In genomic region chr4:139017861-139018260, GRCh38 we compare ENCODE assay signal across 9 cellular contexts. TPM values are rescaled to one million over a fixed set of nuclear protein-coding genes. Genes with fewer than 3 reads are reported as not detected.
DNase-seq lines count a peak whose midpoint lies in the region; TF ChIP-seq lines count a peak whose summit lies in the region.
"Had no signal": no experiment of that assay in that cellular context is flagged by ENCODE, and none has a peak within 500 bp of the region (broad histone marks: within the 10 kb centered on the region; RNA-seq: fewer than 3 reads in every experiment).

No MANE protein-coding gene starts in this region.

- H3K4me2 ChIP-seq in neural cell (ENCODE audit: low read length) = peak overlapping the region; percentile 33

- no peak overlapping the region for H3K27ac ChIP-seq in brain microvascular endothelial cell
- H3K27ac ChIP-seq in neural cell (ENCODE audit: low read length) = no peak overlapping the region

- H3K9ac ChIP-seq in neural cell (ENCODE audit: low read length) = no peak overlapping the region

- no peak overlapping the region for H2AFZ ChIP-seq in neural cell (ENCODE audit: low read depth, low read length)

- H3K36me3 ChIP-seq in brain microvascular endothelial cell (replicated peaks) = peaks cover 8% of the 10 kb centered on the region
- no peaks in the 10 kb centered on the region for H3K36me3 ChIP-seq in neural cell (ENCODE audit: insufficient read depth, low read length)

- H3K4me3 ChIP-seq in brain microvascular endothelial cell (ENCODE audit: low read depth, low read length) = peak overlapping the region; percentile 29
- H3K4me3 ChIP-seq in neural cell (ENCODE audit: low read length) = peak overlapping the region; percentile 44

- H3K79me2 ChIP-seq in neural cell (replicated peaks; ENCODE audit: insufficient read depth, low read length) = peaks cover 17% of the 10 kb centered on the region

- peaks cover 7% of the 10 kb centered on the region for H3F3A ChIP-seq in neural cell (ENCODE audit: insufficient read depth, low read length, poor library complexity, severe bottlenecking)

- H3K27me3 ChIP-seq in brain microvascular endothelial cell (replicated peaks) (no peaks in the 10 kb centered on the region), neural cell (ENCODE audit: insufficient read depth, low read depth, low read length) (no peaks in the 10 kb centered on the region)

- TF ChIP-seq EP300 in neural cell (conservative IDR thresholded peaks at IDR 0.05; ENCODE audit: poor library complexity, severe bottlenecking) = no peak

- H3K9me2 ChIP-seq in neural cell (ENCODE audit: insufficient read depth, low read length) = no peaks in the 10 kb centered on the region

- no peaks in the 10 kb centered on the region for H4K20me1 ChIP-seq in neural cell (ENCODE audit: insufficient read depth)

- TF ChIP-seq RAD21 in neural cell (conservative IDR thresholded peaks at IDR 0.05) = no peak

- TF ChIP-seq CTCF in brain microvascular endothelial cell (IDR thresholded peaks at IDR 0.05; ENCODE audit: low read depth, low read length, missing control alignments) (no peak), neural cell (IDR thresholded peaks at IDR 0.05; ENCODE audit: poor library complexity, severe bottlenecking) (no peak), GM10248 (IDR thresholded peaks at IDR 0.05; ENCODE audit: control extremely low read depth, extremely low read depth, low read depth, missing control alignments) (no peak)

- CTCF ChIA-PET in GM10248 (lab: Yijun Ruan, JAX) = interaction anchor here (9.3 kb wide), 1 partner anchor 12 kb away, joined by 143 read pairs; no protein-coding TSS in a partner anchor

- POLR2A ChIA-PET in GM10248 (lab: Yijun Ruan, JAX) = interaction anchor here (0.8 to 1.1 kb wide), 3 partner anchors 10 to 267 kb away, joined by 3 to 6 read pairs (median 3); no protein-coding TSS in a partner anchor

- in situ Hi-C loops in brain microvascular endothelial cell (cut with HindIII; ENCODE audit: low pct_ligation_motif_present, low sequenced_read_pairs) = no loop called here

- H3K9me3 ChIP-seq in neural cell (ENCODE audit: low read length) = no peaks in the 10 kb centered on the region

- peak; percentile 35 for DNase-seq in GF-D8 (lab: John Stamatoyannopoulos, UW)
- DNase-seq in M059J (ENCODE audit: low read depth) = peak; percentile 25
- DNase-seq in brain microvascular endothelial cell = no peak
- DNase-seq in AG08396 (ENCODE audit: low spot score) = no peak
- no peak for DNase-seq in GM10248 (ENCODE audit: extremely low spot score)
- no peak for DNase-seq in T-helper 9 cell
- DNase-seq: activated naive CD4-positive, alpha-beta T cell treated with anti-CD3 and anti-CD28 coated beads, Interleukin-2, amount 10 ng/mL, durations not matched to agents 7 days and 5 days; T1000 had no signal

TF ChIP-seq in neural cell, 6 proteins besides CTCF, POLR2A, EP300 and RAD21:
- TF ChIP-seq REST (IDR thresholded peaks at IDR 0.05; ENCODE audit: borderline replicate concordance) = no peak
- TF ChIP-seq MXI1 (conservative IDR thresholded peaks at IDR 0.05; ENCODE audit: poor library complexity, severe bottlenecking) = no peak
- no peak for TF ChIP-seq TAF1 (IDR thresholded peaks at IDR 0.05; ENCODE audit: low read depth)
- no peak for TF ChIP-seq EZH2 (IDR thresholded peaks at IDR 0.05; ENCODE audit: borderline replicate concordance, insufficient read depth, low read length, poor library complexity, severe bottlenecking)
- TF ChIP-seq SMC3 (conservative IDR thresholded peaks at IDR 0.05; ENCODE audit: poor library complexity) = no peak
- no peak for TF ChIP-seq POLR2AphosphoS5 (IDR thresholded peaks at IDR 0.05)

RNA-seq across cellular contexts. Expression of gene NOCT, which starts 2.3 kb away (rescaled TPM):
- 10.7 and 18.2 TPM in 2 replicates for total RNA-seq in M059J (2014; rRNA removed; shearing (Covaris generic))
- 5.1 and 7.7 TPM in 2 replicates for polyA plus RNA-seq in neural cell
- 34.0 and 34.8 TPM in 2 replicates for polyA minus RNA-seq in neural cell

Comparison
In these comparisons a context has a peak if more than half of its experiments do, and no peak if none do; other contexts are left out.
1. DNase-seq: peak in GF-D8 (single experiment) and M059J (single experiment); none in brain microvascular endothelial cell (single experiment), AG08396 (single experiment), GM10248 (single experiment) and T-helper 9 cell (single experiment).